Comparison of ENCODE assay signal across 1 cellular context in the genomic region with DNA sequence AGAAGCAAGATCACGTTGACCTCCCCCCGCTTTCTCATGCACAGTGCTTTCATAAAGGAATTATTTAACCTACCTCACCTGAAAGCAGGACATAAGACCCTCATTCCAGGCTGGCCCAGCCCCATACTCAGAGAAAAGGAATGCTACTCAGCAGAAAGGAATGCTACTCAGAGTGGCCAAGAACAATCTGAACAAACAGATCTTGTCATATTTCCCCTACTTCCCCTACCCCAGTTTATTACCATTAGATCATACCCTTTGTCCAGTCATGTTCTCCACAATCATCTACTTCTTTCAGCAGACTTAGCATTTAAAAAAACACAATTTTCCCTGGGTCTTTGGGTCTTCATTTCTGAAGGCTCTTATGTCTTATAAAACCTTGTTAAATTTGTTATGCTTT.
TF ChIP-seq lines count a peak whose summit lies in the region.

No MANE protein-coding gene starts in this region.

TF ChIP-seq in SK-N-SH, 30 proteins besides CTCF, POLR2A, EP300 and RAD21 (continued from another document):
- TF ChIP-seq NRF1 (IDR thresholded peaks at IDR 0.05; ENCODE audit: low read depth, low read length) (no peak), MXI1 (IDR thresholded peaks at IDR 0.05; ENCODE audit: low read depth, low read length) (no peak), SIN3A (IDR thresholded peaks at IDR 0.05; ENCODE audit: borderline replicate concordance, low read depth, low read length) (no peak), RCOR1 (IDR thresholded peaks at IDR 0.05; ENCODE audit: low read length) (no peak)
